Comparison of ENCODE assay signal across 1 cellular context in genomic region chrX:47080215-47080914, GRCh38.
TF ChIP-seq lines count a peak whose summit lies in the region.

No MANE protein-coding gene starts in this region.

TF ChIP-seq in HepG2, 621 proteins besides CTCF, POLR2A, EP300 and RAD21 (continued from another document and continues in another):
- TF ChIP-seq UBTF (CRISPR knock-in tag; IDR thresholded peaks at IDR 0.05): peak; percentile 17; the same call in 1 of the 2 replicates
- TF ChIP-seq FOXA3 (CRISPR knock-in tag; IDR thresholded peaks at IDR 0.05): peak; percentile 97
- TF ChIP-seq, protein P1, sequence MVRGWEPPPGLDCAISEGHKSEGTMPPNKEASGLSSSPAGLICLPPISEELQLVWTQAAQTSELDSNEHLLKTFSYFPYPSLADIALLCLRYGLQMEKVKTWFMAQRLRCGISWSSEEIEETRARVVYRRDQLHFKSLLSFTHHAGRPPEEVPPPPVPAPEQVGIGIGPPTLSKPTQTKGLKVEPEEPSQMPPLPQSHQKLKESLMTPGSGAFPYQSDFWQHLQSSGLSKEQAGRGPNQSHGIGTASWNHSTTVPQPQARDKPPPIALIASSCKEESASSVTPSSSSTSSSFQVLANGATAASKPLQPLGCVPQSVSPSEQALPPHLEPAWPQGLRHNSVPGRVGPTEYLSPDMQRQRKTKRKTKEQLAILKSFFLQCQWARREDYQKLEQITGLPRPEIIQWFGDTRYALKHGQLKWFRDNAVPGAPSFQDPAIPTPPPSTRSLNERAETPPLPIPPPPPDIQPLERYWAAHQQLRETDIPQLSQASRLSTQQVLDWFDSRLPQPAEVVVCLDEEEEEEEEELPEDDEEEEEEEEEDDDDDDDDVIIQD (CRISPR knock-in tag; IDR thresholded peaks at IDR 0.05; ENCODE audit: low read depth): no peak
- TF ChIP-seq HDAC1 (CRISPR knock-in tag; IDR thresholded peaks at IDR 0.05): peak; percentile 80
- peak in 1 of 2 experiments; percentile 74; a peak in 1 of 4 replicates for TF ChIP-seq KLF16 (CRISPR knock-in tag; IDR thresholded peaks at IDR 0.05)
- TF ChIP-seq ZNF746 (CRISPR knock-in tag; IDR thresholded peaks at IDR 0.05): peak; percentile 63; the same call in 1 of the 2 replicates
- TF ChIP-seq TEAD3 (CRISPR knock-in tag; optimal IDR thresholded peaks at IDR 0.05; ENCODE audit: borderline replicate concordance): peak; percentile 12
- peak; percentile 82 for TF ChIP-seq ZGPAT (CRISPR knock-in tag; IDR thresholded peaks at IDR 0.05)
- TF ChIP-seq, protein P2, sequence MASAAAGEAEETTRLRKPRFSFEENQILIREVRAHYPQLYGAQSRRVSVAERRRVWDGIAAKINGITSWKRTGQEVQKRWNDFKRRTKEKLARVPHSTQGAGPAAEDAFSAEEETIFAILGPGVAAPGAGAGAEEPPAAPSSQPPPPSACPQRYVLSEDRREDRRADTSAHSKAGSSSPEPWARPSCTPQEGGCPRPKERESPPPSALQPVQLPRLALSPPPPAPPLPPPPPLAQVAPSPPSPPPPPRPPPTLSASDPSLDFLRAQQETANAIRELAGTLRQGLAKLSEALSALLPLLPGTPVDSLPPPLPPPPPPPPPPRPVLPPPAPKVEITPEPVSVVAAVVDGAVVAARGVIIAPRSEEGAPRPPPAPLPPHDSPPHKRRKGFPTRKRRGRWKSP (CRISPR knock-in tag; IDR thresholded peaks at IDR 0.05): 0 out of 2 replicates have a peak, but pooled peaks have one; percentile 25
- TF ChIP-seq ZFP37 (CRISPR knock-in tag; IDR thresholded peaks at IDR 0.05; ENCODE audit: borderline replicate concordance): no peak
- 0 out of 2 replicates have a peak, but pooled peaks have one; percentile 50 for TF ChIP-seq THAP11 (CRISPR knock-in tag; IDR thresholded peaks at IDR 0.05)
- peak; percentile 87 for TF ChIP-seq MED1 (CRISPR knock-in tag; IDR thresholded peaks at IDR 0.05)
- TF ChIP-seq ZNF460 (CRISPR knock-in tag; IDR thresholded peaks at IDR 0.05; ENCODE audit: borderline replicate concordance): peak; percentile 34; the same call in 1 of the 2 replicates
- TF ChIP-seq ZNF788 (CRISPR knock-in tag; IDR thresholded peaks at IDR 0.05; ENCODE audit: borderline replicate concordance): peak; percentile 58; the same call in 1 of the 2 replicates
- TF ChIP-seq ZNF441 (CRISPR knock-in tag; IDR thresholded peaks at IDR 0.05; ENCODE audit: borderline replicate concordance): peak; percentile 19; the same call in 1 of the 2 replicates
- TF ChIP-seq FOXA1 (IDR thresholded peaks at IDR 0.05): peak; percentile 58; the same call in 1 of the 2 replicates
- TF ChIP-seq FOXA1 (CRISPR knock-in tag; IDR thresholded peaks at IDR 0.05): peak; percentile 96
- TF ChIP-seq GABPB1 (CRISPR knock-in tag; IDR thresholded peaks at IDR 0.05): peak; percentile 31
- 0 out of 2 replicates have a peak, but pooled peaks have one; percentile 42 for TF ChIP-seq HNF1A (IDR thresholded peaks at IDR 0.05; ENCODE audit: low read depth)
- peak; percentile 72; the same call in 1 of the 2 replicates for TF ChIP-seq HNF1A (CRISPR knock-in tag; IDR thresholded peaks at IDR 0.05; ENCODE audit: borderline replicate concordance)
- 0 out of 2 replicates have a peak, but pooled peaks have one; percentile 27 for TF ChIP-seq ZNF543 (CRISPR knock-in tag; IDR thresholded peaks at IDR 0.05)
- 0 out of 2 replicates have a peak, but pooled peaks have one; percentile 52 for TF ChIP-seq IRF2 (CRISPR knock-in tag; IDR thresholded peaks at IDR 0.05)
- 0 out of 2 replicates have a peak, but pooled peaks have one; percentile 33 for TF ChIP-seq ZNF280D (CRISPR knock-in tag; IDR thresholded peaks at IDR 0.05)
- peak; percentile 83 for TF ChIP-seq HMG20A (CRISPR knock-in tag; IDR thresholded peaks at IDR 0.05; ENCODE audit: borderline replicate concordance)
- TF ChIP-seq HDAC2 (CRISPR knock-in tag; IDR thresholded peaks at IDR 0.05): peak; percentile 81
- TF ChIP-seq SPEN (CRISPR knock-in tag; IDR thresholded peaks at IDR 0.05; ENCODE audit: low read depth): peak; percentile 43; the same call in 1 of the 2 replicates
- TF ChIP-seq EHMT2 (IDR thresholded peaks at IDR 0.05; ENCODE audit: borderline replicate concordance, low read depth, low read length): no peak
- TF ChIP-seq, protein P3, sequence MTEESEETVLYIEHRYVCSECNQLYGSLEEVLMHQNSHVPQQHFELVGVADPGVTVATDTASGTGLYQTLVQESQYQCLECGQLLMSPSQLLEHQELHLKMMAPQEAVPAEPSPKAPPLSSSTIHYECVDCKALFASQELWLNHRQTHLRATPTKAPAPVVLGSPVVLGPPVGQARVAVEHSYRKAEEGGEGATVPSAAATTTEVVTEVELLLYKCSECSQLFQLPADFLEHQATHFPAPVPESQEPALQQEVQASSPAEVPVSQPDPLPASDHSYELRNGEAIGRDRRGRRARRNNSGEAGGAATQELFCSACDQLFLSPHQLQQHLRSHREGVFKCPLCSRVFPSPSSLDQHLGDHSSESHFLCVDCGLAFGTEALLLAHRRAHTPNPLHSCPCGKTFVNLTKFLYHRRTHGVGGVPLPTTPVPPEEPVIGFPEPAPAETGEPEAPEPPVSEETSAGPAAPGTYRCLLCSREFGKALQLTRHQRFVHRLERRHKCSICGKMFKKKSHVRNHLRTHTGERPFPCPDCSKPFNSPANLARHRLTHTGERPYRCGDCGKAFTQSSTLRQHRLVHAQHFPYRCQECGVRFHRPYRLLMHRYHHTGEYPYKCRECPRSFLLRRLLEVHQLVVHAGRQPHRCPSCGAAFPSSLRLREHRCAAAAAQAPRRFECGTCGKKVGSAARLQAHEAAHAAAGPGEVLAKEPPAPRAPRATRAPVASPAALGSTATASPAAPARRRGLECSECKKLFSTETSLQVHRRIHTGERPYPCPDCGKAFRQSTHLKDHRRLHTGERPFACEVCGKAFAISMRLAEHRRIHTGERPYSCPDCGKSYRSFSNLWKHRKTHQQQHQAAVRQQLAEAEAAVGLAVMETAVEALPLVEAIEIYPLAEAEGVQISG (CRISPR knock-in tag; IDR thresholded peaks at IDR 0.05): 0 out of 2 replicates have a peak, but pooled peaks have one; percentile 23
- no peak for TF ChIP-seq ZNF124 (CRISPR knock-in tag; IDR thresholded peaks at IDR 0.05)
- TF ChIP-seq NCOA2 (CRISPR knock-in tag; IDR thresholded peaks at IDR 0.05): peak; percentile 94
- 0 out of 2 replicates have a peak, but pooled peaks have one; percentile 19 for TF ChIP-seq TGIF2 (CRISPR knock-in tag; IDR thresholded peaks at IDR 0.05)
- TF ChIP-seq, protein P4, sequence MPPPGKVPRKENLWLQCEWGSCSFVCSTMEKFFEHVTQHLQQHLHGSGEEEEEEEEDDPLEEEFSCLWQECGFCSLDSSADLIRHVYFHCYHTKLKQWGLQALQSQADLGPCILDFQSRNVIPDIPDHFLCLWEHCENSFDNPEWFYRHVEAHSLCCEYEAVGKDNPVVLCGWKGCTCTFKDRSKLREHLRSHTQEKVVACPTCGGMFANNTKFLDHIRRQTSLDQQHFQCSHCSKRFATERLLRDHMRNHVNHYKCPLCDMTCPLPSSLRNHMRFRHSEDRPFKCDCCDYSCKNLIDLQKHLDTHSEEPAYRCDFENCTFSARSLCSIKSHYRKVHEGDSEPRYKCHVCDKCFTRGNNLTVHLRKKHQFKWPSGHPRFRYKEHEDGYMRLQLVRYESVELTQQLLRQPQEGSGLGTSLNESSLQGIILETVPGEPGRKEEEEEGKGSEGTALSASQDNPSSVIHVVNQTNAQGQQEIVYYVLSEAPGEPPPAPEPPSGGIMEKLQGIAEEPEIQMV (CRISPR knock-in tag; IDR thresholded peaks at IDR 0.05; ENCODE audit: low read depth): no peak
- TF ChIP-seq SP5 (CRISPR knock-in tag; IDR thresholded peaks at IDR 0.05; ENCODE audit: borderline replicate concordance, low read depth): peak; percentile 73
- TF ChIP-seq ZBTB42 (CRISPR knock-in tag; IDR thresholded peaks at IDR 0.05): no peak
- peak; percentile 56; the same call in 1 of the 2 replicates for TF ChIP-seq MED13 (CRISPR knock-in tag; IDR thresholded peaks at IDR 0.05)
- 0 out of 2 replicates have a peak, but pooled peaks have one; percentile 39 for TF ChIP-seq TARDBP (CRISPR knock-in tag; IDR thresholded peaks at IDR 0.05)
- TF ChIP-seq IKZF5 (CRISPR knock-in tag; IDR thresholded peaks at IDR 0.05): peak; percentile 64; the same call in 1 of the 2 replicates
- TF ChIP-seq KMT2A (CRISPR knock-in tag; IDR thresholded peaks at IDR 0.05): peak; percentile 15; the same call in 1 of the 2 replicates
- TF ChIP-seq RXRB (CRISPR knock-in tag; IDR thresholded peaks at IDR 0.05; ENCODE audit: borderline replicate concordance): peak; percentile 91
